26 cellular contexts compared by ENCODE assay signal in genomic region chr7:155840262-155840885, GRCh38. TPM values are rescaled to one million over a fixed set of nuclear protein-coding genes. Genes with fewer than 3 reads are reported as not detected.
"Had no signal": no experiment of that assay in that cellular context is flagged by ENCODE, and none has a peak within 500 bp of the region (broad histone marks: within the 10 kb centered on the region; RNA-seq: fewer than 3 reads in every experiment).

No MANE protein-coding gene starts in this region.

- H3K9me3 ChIP-seq: colonic mucosa, gastrocnemius medialis, mucosa of descending colon, ovary, psoas muscle, thyroid gland had no signal

- H3K27ac ChIP-seq: colonic mucosa, epithelial cell of prostate, gastrocnemius medialis, ovary, psoas muscle, thyroid gland had no signal

- H3K4me1 ChIP-seq: colonic mucosa, gastrocnemius medialis, psoas muscle, thyroid gland had no signal

- H3K4me2 ChIP-seq: smooth muscle cell had no signal

- H3K27me3 ChIP-seq: colonic mucosa, ovary, thyroid gland had no signal

- H3K4me3 ChIP-seq: colonic mucosa, gastrocnemius medialis, lung, mucosa of descending colon, ovary, psoas muscle, smooth muscle cell, thyroid gland had no signal

- ATAC-seq: esophagus mucosa; gastrocnemius medialis; left lobe of liver; mucosa of descending colon; naive thymus-derived CD4-positive, alpha-beta T cell; psoas muscle; right cardiac atrium; stimulated activated naive CD8-positive, alpha-beta T cell treated with anti-CD3 and anti-CD28 coated beads, Interleukin-15, amount 100 ng/mL, for 72 hours had no signal

- DNase-seq: colonic mucosa; effector CD8-positive, alpha-beta T cell; endodermal cell; foreskin fibroblast; gastrocnemius medialis; kidney; mucosa of descending colon; naive thymus-derived CD4-positive, alpha-beta T cell; occipital lobe; psoas muscle; right cardiac atrium; stimulated activated CD4-positive, alpha-beta T cell treated with anti-CD3 and anti-CD28 coated beads, Interleukin-12 subunit alpha, Interleukin-12 subunit beta, amount 100 ng/mL, for 4 hours; stimulated activated CD4-positive, alpha-beta T cell treated with anti-CD3 and anti-CD28 coated beads, Interleukin-1b, Interleukin-23, amount 100 ng/mL, for 48 hours; stimulated activated CD4-positive, alpha-beta T cell treated with anti-CD3 and anti-CD28 coated beads, Interleukin-4, amount 100 ng/mL, for 1 hour; stimulated activated CD8-positive, alpha-beta memory T cell treated with anti-CD3 and anti-CD28 coated beads, Interleukin-4, amount 100 ng/mL, for 48 hours; stimulated activated naive CD4-positive, alpha-beta T cell; stimulated activated naive CD8-positive, alpha-beta T cell treated with anti-CD3 and anti-CD28 coated beads, Interleukin-15, amount 100 ng/mL, for 72 hours; thyroid gland; trophoblast cell had no signal

- H3K36me3 ChIP-seq: colonic mucosa, gastrocnemius medialis, ovary, thyroid gland had no signal

- FAIRE-seq: kidney had no signal

RNA-seq across cellular contexts. Expression of gene SHH, which starts 28.1 kb away (rescaled TPM):
- total RNA-seq: chondrocyte; esophagus mucosa; gastrocnemius medialis; naive thymus-derived CD4-positive, alpha-beta T cell; psoas muscle; right cardiac atrium; smooth muscle cell; thyroid gland had no signal
- polyA plus RNA-seq: naive thymus-derived CD4-positive, alpha-beta T cell; ovary; right cardiac atrium; smooth muscle cell had no signal
